ENCODE assay signal across 8 cellular contexts in the genomic region with DNA sequence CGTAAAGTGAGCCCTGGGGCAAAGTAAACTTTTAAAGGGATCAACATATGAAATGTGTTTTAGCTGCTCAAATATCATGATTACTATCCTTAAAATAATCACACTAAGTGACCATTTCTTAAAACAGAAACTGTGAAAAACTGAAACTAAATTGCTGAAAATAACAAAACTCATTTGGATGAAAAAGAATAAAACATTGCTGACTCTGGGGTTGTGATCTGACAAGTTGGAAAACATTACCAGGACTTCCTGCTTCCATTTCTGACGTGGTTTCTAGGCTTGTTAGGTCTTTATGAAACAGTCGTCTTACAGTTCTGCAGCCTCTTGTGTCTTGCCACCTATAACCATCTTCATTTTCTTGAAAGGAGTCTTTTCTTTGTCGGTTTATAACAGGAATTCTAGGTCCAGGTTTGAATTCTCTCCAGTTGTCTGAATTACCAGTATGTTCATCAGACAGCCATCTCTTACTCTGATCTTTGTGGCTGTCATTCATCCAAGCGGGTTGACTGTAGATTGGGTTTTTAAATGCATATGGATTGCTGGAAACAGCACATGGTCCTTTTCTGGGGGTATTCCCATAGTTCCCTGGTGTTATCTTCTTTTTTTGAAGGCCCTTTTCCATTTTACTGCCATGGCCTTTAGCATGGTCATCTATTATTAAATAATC. TPM values are rescaled to one million over a fixed set of nuclear protein-coding genes. Genes with fewer than 3 reads are reported as not detected.
DNase-seq lines count a peak whose midpoint lies in the region; ATAC-seq and TF ChIP-seq lines count a peak whose summit lies in the region.

No MANE protein-coding gene starts in this region.

- H3K27me3 Mint-ChIP-seq in activated naive CD8-positive, alpha-beta T cell treated with anti-CD3 and anti-CD28 coated beads, Interleukin-2, amount 50 U/mL, for 24 hours = no peaks in the 10 kb centered on the region

- intact Hi-C loops in HCT116 (cut with micrococcal nuclease) (no loop called here), lower lobe of right lung (cut with DNase I) (no loop called here)

- H3K79me2 ChIP-seq in HCT116 (ENCODE audit: insufficient read depth, low read length) = peaks cover 57% of the 10 kb centered on the region

- peaks cover 6 to 8% of the 10 kb centered on the region in 2 experiments for H3K36me3 ChIP-seq in HCT116 (ENCODE audit: control insufficient read depth in 1 of 2, insufficient read depth in 2 of 2, low read length in 2 of 2)
- H3K36me3 ChIP-seq in lower lobe of right lung = peaks cover 21% of the 10 kb centered on the region

- H3K27ac ChIP-seq in HCT116 (ENCODE audit: low read depth, low read length) (no peak overlapping the region), lower lobe of right lung (peak overlapping the region; percentile 95)

- H3K4me3 ChIP-seq in AG04449 (ENCODE audit: low read depth, low read length) (peak overlapping the region; percentile 98), HCT116 (replicated peaks in 1 of 2; ENCODE audit: low read depth in 1 of 2, low read length in 2 of 2) (peak overlapping the region; percentile 96 to 97), lower lobe of right lung (peak overlapping the region; percentile 96)

- DNase-seq in AG04449 (ENCODE audit: low read depth, low spot score) = no peak
- no peak for DNase-seq in HCT116 (ENCODE audit: low read depth, low spot score)
- DNase-seq in activated naive CD8-positive, alpha-beta T cell treated with anti-CD3 and anti-CD28 coated beads, Interleukin-2, amount 50 U/mL, for 24 hours = no peak
- DNase-seq in lower lobe of right lung = no peak
- no peak for DNase-seq in DMS 273 treated with DMSO at 0.1 percent for 48 hours (lab: John Stamatoyannopoulos, UW)
- no peak for DNase-seq in SHP77 (lab: John Stamatoyannopoulos, UW)
- DNase-seq in G401 (ENCODE audit: low spot score) = no peak

- no peaks in the 10 kb centered on the region; the same call in 1 of the 2 replicates for H4K20me1 ChIP-seq in HCT116 (ENCODE audit: insufficient read depth)

- H3K9me2 ChIP-seq in HCT116 (ENCODE audit: insufficient read depth) = no peaks in the 10 kb centered on the region

- H3K4me1 Mint-ChIP-seq in activated naive CD8-positive, alpha-beta T cell treated with anti-CD3 and anti-CD28 coated beads, Interleukin-2, amount 50 U/mL, for 24 hours = peaks cover 54% of the 10 kb centered on the region

- H3K4me1 ChIP-seq in HCT116 (ENCODE audit: control insufficient read depth in 1 of 2, insufficient read depth in 2 of 2, low read length in 2 of 2) = peaks cover 16 to 42% of the 10 kb centered on the region in 2 experiments; a peak in 3 of 4 replicates
- peaks cover 65% of the 10 kb centered on the region for H3K4me1 ChIP-seq in lower lobe of right lung

- H3K9ac ChIP-seq in HCT116 (ENCODE audit: low read length) = peak overlapping the region; percentile 83; the same call in 1 of the 2 replicates

- RAD21 ChIA-PET in HCT116 (lab: Charles Lee; ENCODE audit: low non-redundant PET in 1 of 2, low total read pairs in 2 of 2, uncharacterized antibody in 2 of 2, unreplicated experiment in 2 of 2) = no interaction called here

- no peak overlapping the region for H2AFZ ChIP-seq in HCT116 (ENCODE audit: low read depth, low read length, poor library complexity, severe bottlenecking)

- TF ChIP-seq CTCF in AG04449 (IDR thresholded peaks at IDR 0.05; ENCODE audit: insufficient read depth, low read length, missing control alignments) = no peak
- TF ChIP-seq CTCF in HCT116 (IDR thresholded peaks at IDR 0.05 in 2 of 3, conservative IDR thresholded peaks at IDR 0.05 in 1 of 3; ENCODE audit: borderline replicate concordance in 1 of 3, insufficient read depth in 1 of 3, low read depth in 2 of 3, low read length in 2 of 3) = no peak
- no peak for TF ChIP-seq CTCF in lower lobe of right lung (IDR thresholded peaks at IDR 0.05)

- peak overlapping the region; percentile 98 for H3K4me3 Mint-ChIP-seq in activated naive CD8-positive, alpha-beta T cell treated with anti-CD3 and anti-CD28 coated beads, Interleukin-2, amount 50 U/mL, for 24 hours

- H3K27me3 ChIP-seq in HCT116 (ENCODE audit: insufficient read depth, low read length) (no peaks in the 10 kb centered on the region), lower lobe of right lung (ENCODE audit: low read depth) (no peaks in the 10 kb centered on the region)

- TF ChIP-seq RAD21 in HCT116 (IDR thresholded peaks at IDR 0.05; ENCODE audit: low read depth) = no peak

- no peak for TF ChIP-seq POLR2A in HCT116 (IDR thresholded peaks at IDR 0.05; ENCODE audit: borderline replicate concordance, extremely low read depth, insufficient read depth, insufficient read length)

- peaks cover 28% of the 10 kb centered on the region for H3K36me3 Mint-ChIP-seq in activated naive CD8-positive, alpha-beta T cell treated with anti-CD3 and anti-CD28 coated beads, Interleukin-2, amount 50 U/mL, for 24 hours (ENCODE audit: low read depth)

- TSS peak; percentile 49 for BruUV-seq in HCT116 (replicated peaks; lab: Mats Ljungman, UMichigan)

- in situ Hi-C loops in G401 (cut with HindIII; ENCODE audit: low sequenced_read_pairs) = no loop called here

- peak overlapping the region; percentile 90 for H3K27ac Mint-ChIP-seq in activated naive CD8-positive, alpha-beta T cell treated with anti-CD3 and anti-CD28 coated beads, Interleukin-2, amount 50 U/mL, for 24 hours

- POLR2A ChIA-PET in AG04449 (lab: Yijun Ruan, JAX) = no interaction called here
- POLR2A ChIA-PET in HCT116 (lab: Charles Lee) = no interaction called here

- CTCF ChIA-PET in AG04449 (lab: Yijun Ruan, JAX) = no interaction called here
- CTCF ChIA-PET in HCT116 (lab: Charles Lee) = no interaction called here

- H3K9me3 Mint-ChIP-seq in activated naive CD8-positive, alpha-beta T cell treated with anti-CD3 and anti-CD28 coated beads, Interleukin-2, amount 50 U/mL, for 24 hours = peaks cover 5% of the 10 kb centered on the region

- H3K9me3 ChIP-seq in HCT116 (ENCODE audit: control insufficient read depth in 1 of 2, insufficient read depth in 1 of 2, low read depth in 1 of 2, low read length in 2 of 2) (no peaks in the 10 kb centered on the region), lower lobe of right lung (no peaks in the 10 kb centered on the region)

- H3K4me2 ChIP-seq in HCT116 (ENCODE audit: low read length) = peak overlapping the region; percentile 90

- no peak for ATAC-seq in HCT116
- no peak for ATAC-seq in activated naive CD8-positive, alpha-beta T cell treated with anti-CD3 and anti-CD28 coated beads, Interleukin-2, amount 50 U/mL, for 24 hours
- no peak for ATAC-seq in lower lobe of right lung
- ATAC-seq in HG03442 (IDR thresholded peaks at IDR 0.05; ENCODE audit: unreplicated experiment) = no peak

TF ChIP-seq in HCT116, 20 proteins besides CTCF, POLR2A, EP300 and RAD21:
- TF ChIP-seq ELF1 (IDR thresholded peaks at IDR 0.05; ENCODE audit: borderline replicate concordance, low read depth) (no peak), SP1 (IDR thresholded peaks at IDR 0.05; ENCODE audit: low read depth) (no peak), CEBPB (IDR thresholded peaks at IDR 0.05; ENCODE audit: low read depth) (no peak), CBX3 (IDR thresholded peaks at IDR 0.05; ENCODE audit: low read depth) (no peak), POLR2AphosphoS5 (IDR thresholded peaks at IDR 0.05; ENCODE audit: low read depth, low read length) (no peak)
- TF ChIP-seq, protein P1, sequence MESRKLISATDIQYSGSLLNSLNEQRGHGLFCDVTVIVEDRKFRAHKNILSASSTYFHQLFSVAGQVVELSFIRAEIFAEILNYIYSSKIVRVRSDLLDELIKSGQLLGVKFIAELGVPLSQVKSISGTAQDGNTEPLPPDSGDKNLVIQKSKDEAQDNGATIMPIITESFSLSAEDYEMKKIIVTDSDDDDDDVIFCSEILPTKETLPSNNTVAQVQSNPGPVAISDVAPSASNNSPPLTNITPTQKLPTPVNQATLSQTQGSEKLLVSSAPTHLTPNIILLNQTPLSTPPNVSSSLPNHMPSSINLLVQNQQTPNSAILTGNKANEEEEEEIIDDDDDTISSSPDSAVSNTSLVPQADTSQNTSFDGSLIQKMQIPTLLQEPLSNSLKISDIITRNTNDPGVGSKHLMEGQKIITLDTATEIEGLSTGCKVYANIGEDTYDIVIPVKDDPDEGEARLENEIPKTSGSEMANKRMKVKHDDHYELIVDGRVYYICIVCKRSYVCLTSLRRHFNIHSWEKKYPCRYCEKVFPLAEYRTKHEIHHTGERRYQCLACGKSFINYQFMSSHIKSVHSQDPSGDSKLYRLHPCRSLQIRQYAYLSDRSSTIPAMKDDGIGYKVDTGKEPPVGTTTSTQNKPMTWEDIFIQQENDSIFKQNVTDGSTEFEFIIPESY (IDR thresholded peaks at IDR 0.05; ENCODE audit: extremely low read depth, insufficient replicate concordance, low read length) = no peak

RNA-seq across cellular contexts. Expression of a gene that starts 1.6 kb away (rescaled TPM):
- 23.1 TPM for total RNA-seq in HCT116 (2021; ENCODE audit: unreplicated experiment)
- 10.6 and 11.6 TPM in 2 replicates for polyA plus RNA-seq in HCT116 (2012)
- 37.7 TPM for total RNA-seq in lower lobe of right lung
- total RNA-seq in G401 (2014; rRNA removed; shearing (Covaris generic)) = 6.8 and 7.8 TPM in 2 replicates
